Comparison of ENCODE assay signal across 8 cellular contexts in the genomic region with DNA sequence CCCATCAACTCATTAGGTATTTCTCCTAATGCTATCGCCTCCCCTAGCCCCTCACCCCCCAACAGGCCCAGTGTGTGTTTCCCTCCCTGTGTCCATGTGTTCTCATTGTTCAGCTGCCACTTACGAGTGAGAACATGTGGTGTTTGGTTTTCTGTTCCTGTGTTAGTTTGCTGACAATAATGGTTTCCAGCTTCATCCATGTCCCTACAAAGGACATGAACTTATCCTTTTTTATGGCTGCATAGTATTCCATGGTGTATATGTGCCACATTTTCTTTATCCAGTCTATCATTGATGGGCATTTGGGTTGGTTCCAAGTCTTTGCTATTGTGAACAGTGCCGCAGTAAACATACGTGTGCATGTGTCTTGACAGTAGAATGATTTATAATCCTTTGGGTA. TPM values are rescaled to one million over a fixed set of nuclear protein-coding genes. Genes with fewer than 3 reads are reported as not detected.
DNase-seq lines count a peak whose midpoint lies in the region; ATAC-seq, FAIRE-seq and TF ChIP-seq lines count a peak whose summit lies in the region.
"Not testable (repeated sequence)": the region's sequence is repeated elsewhere in the genome, so short reads cannot be mapped to it uniquely, and the experiment has no call there.

No MANE protein-coding gene starts in this region.

- H3K27ac Mint-ChIP-seq in CD8-positive, alpha-beta memory T cell, result peak overlapping the region in 7 of 8 donors; percentile 21 to 86 (median 54)
- H3K27ac Mint-ChIP-seq in T-helper 17 cell, result peak overlapping the region; percentile 94
- peak overlapping the region; percentile 90 for H3K27ac Mint-ChIP-seq in activated CD8-positive, alpha-beta memory T cell treated with anti-CD3 and anti-CD28 coated beads, Interleukin-2, amount 10 ng/mL, durations not matched to agents 7 days and 5 days
- peak overlapping the region; percentile 78 for H3K27ac Mint-ChIP-seq in activated naive CD8-positive, alpha-beta T cell
- H3K27ac Mint-ChIP-seq in neural crest cell (ENCODE audit: unreplicated experiment), result peak overlapping the region; percentile 16

- WGBS in A549 (ENCODE audit: missing lambda C conversion rate), result 94% methylated on average over 4 of the region's 4 CpGs
- WGBS in hepatocyte (ENCODE audit: low lambda C conversion rate, missing lambda C conversion rate), result 92% methylated on average over 4 of the region's 4 CpGs

- peaks cover 92% of the 10 kb centered on the region for H3K79me2 ChIP-seq in hepatocyte

- not testable (repeated sequence) for H3K4me2 ChIP-seq in A549
- peak overlapping the region; percentile 63 for H3K4me2 ChIP-seq in hepatocyte

- POLR2A ChIA-PET in A549 (lab: Yijun Ruan, JAX); CD8-positive, alpha-beta memory T cell (lab: Charles Lee): not testable (repeated sequence)

- H3K4me1 ChIP-seq in A549 (peaks cover 26% of the 10 kb centered on the region; the same call in 2 of the 3 replicates), hepatocyte (ENCODE audit: insufficient read depth) (peaks cover 54% of the 10 kb centered on the region)
- H3K4me1 ChIP-seq in CD8-positive, alpha-beta memory T cell (ENCODE audit: insufficient read depth, low read length), result peaks cover 17% of the 10 kb centered on the region

- not testable (repeated sequence) for H3K9me3 Mint-ChIP-seq in CD8-positive, alpha-beta memory T cell; activated CD8-positive, alpha-beta memory T cell treated with anti-CD3 and anti-CD28 coated beads, Interleukin-2, amount 10 ng/mL, durations not matched to agents 7 days and 5 days (ENCODE audit: low read depth); activated naive CD8-positive, alpha-beta T cell (ENCODE audit: low read depth); neural crest cell

- TF ChIP-seq CTCF in A549 (IDR thresholded peaks at IDR 0.05); HL-60 (IDR thresholded peaks at IDR 0.05; ENCODE audit: insufficient read depth, low read length); hepatocyte (IDR thresholded peaks at IDR 0.05; ENCODE audit: poor library complexity); neural crest cell (conservative IDR thresholded peaks at IDR 0.05): not testable (repeated sequence)

- H2AFZ ChIP-seq in hepatocyte, result not testable (repeated sequence)

- FAIRE-seq in A549 (lab: Jason Lieb, UNC), result not testable (repeated sequence)

- not testable (repeated sequence) for H3K27me3 ChIP-seq in CD8-positive, alpha-beta memory T cell (ENCODE audit: insufficient read depth, low read length, poor library complexity, severe bottlenecking); HL-60 (ENCODE audit: insufficient read depth, poor library complexity, severe bottlenecking); hepatocyte

- ATAC-seq in A549; T-helper 17 cell; activated CD8-positive, alpha-beta memory T cell treated with anti-CD3 and anti-CD28 coated beads, Interleukin-2, amount 10 ng/mL, durations not matched to agents 7 days and 5 days: not testable (repeated sequence)

- not testable (repeated sequence) for H3K36me3 Mint-ChIP-seq in CD8-positive, alpha-beta memory T cell; T-helper 17 cell (ENCODE audit: low read depth); neural crest cell (ENCODE audit: low read depth)
- H3K36me3 Mint-ChIP-seq in activated CD8-positive, alpha-beta memory T cell treated with anti-CD3 and anti-CD28 coated beads, Interleukin-2, amount 10 ng/mL, durations not matched to agents 7 days and 5 days, result peaks cover 16% of the 10 kb centered on the region
- H3K36me3 Mint-ChIP-seq in activated naive CD8-positive, alpha-beta T cell, result peaks cover 17% of the 10 kb centered on the region

- H3K4me1 Mint-ChIP-seq in CD8-positive, alpha-beta memory T cell, result peaks cover 31 to 50% (median 32%) of the 10 kb centered on the region in 3 donors
- H3K4me1 Mint-ChIP-seq in T-helper 17 cell (peaks cover 17% of the 10 kb centered on the region), neural crest cell (peaks cover 18% of the 10 kb centered on the region)
- H3K4me1 Mint-ChIP-seq in activated CD8-positive, alpha-beta memory T cell treated with anti-CD3 and anti-CD28 coated beads, Interleukin-2, amount 10 ng/mL, durations not matched to agents 7 days and 5 days, result peaks cover 47% of the 10 kb centered on the region
- H3K4me1 Mint-ChIP-seq in activated naive CD8-positive, alpha-beta T cell (ENCODE audit: low read depth), result peaks cover 72% of the 10 kb centered on the region

- H3K4me3 ChIP-seq in A549; CD8-positive, alpha-beta memory T cell (ENCODE audit: low read length); HL-60 (replicated peaks; ENCODE audit: insufficient read depth, low read length); hepatocyte: not testable (repeated sequence)

- H3K9me2 ChIP-seq in hepatocyte (replicated peaks; ENCODE audit: insufficient read depth), result not testable (repeated sequence)

- TF ChIP-seq RAD21 in A549 (conservative IDR thresholded peaks at IDR 0.05 in 1 of 2, IDR thresholded peaks at IDR 0.05 in 1 of 2), result not testable (repeated sequence)

- not testable (repeated sequence) for DNase-seq in A549 (ENCODE audit: low read depth in 1 of 2, low spot score in 1 of 2); CD8-positive, alpha-beta memory T cell; HL-60 (ENCODE audit: low read depth in 1 of 2, low spot score in 1 of 2); T-helper 17 cell; activated CD8-positive, alpha-beta memory T cell treated with anti-CD3 and anti-CD28 coated beads, Interleukin-2, amount 10 ng/mL, durations not matched to agents 7 days and 5 days; hepatocyte (ENCODE audit: low spot score); neural crest cell (ENCODE audit: low read depth, low spot score)

- TF ChIP-seq POLR2A in A549 (IDR thresholded peaks at IDR 0.05; ENCODE audit: low read length), result not testable (repeated sequence)

- not testable (repeated sequence) for H3K36me3 ChIP-seq in CD8-positive, alpha-beta memory T cell (ENCODE audit: insufficient read depth, low read length); hepatocyte (replicated peaks; ENCODE audit: insufficient read depth, low read depth)

- H4K20me1 ChIP-seq in hepatocyte (ENCODE audit: insufficient read depth, poor library complexity, severe bottlenecking), result not testable (repeated sequence)

- H3K4me3 Mint-ChIP-seq in CD8-positive, alpha-beta memory T cell, result peak overlapping the region; percentile 21 to 84 (median 61)
- H3K4me3 Mint-ChIP-seq in T-helper 17 cell, neural crest cell: not testable (repeated sequence)
- peak overlapping the region; percentile 39 for H3K4me3 Mint-ChIP-seq in activated CD8-positive, alpha-beta memory T cell treated with anti-CD3 and anti-CD28 coated beads, Interleukin-2, amount 10 ng/mL, durations not matched to agents 7 days and 5 days
- peak overlapping the region; percentile 57 for H3K4me3 Mint-ChIP-seq in activated naive CD8-positive, alpha-beta T cell

- TF ChIP-seq EP300 in A549 (IDR thresholded peaks at IDR 0.05), result not testable (repeated sequence)

- H3K27me3 Mint-ChIP-seq in CD8-positive, alpha-beta memory T cell; T-helper 17 cell; activated CD8-positive, alpha-beta memory T cell treated with anti-CD3 and anti-CD28 coated beads, Interleukin-2, amount 10 ng/mL, durations not matched to agents 7 days and 5 days; activated naive CD8-positive, alpha-beta T cell; neural crest cell (ENCODE audit: low read depth): not testable (repeated sequence)

- H3K9me3 ChIP-seq in A549; CD8-positive, alpha-beta memory T cell (ENCODE audit: low read length); T-helper 17 cell (ENCODE audit: control insufficient read depth, low read length, poor library complexity, severe bottlenecking); hepatocyte (ENCODE audit: low read depth): not testable (repeated sequence)

- H3K27ac ChIP-seq in A549; CD8-positive, alpha-beta memory T cell (ENCODE audit: low read depth, low read length): not testable (repeated sequence)
- H3K27ac ChIP-seq in HL-60 (replicated peaks), result peak overlapping the region; percentile 89
- H3K27ac ChIP-seq in hepatocyte, result peak overlapping the region; percentile 69

- CTCF ChIA-PET in A549 (lab: Yijun Ruan, JAX); CD8-positive, alpha-beta memory T cell (lab: Charles Lee); activated CD8-positive, alpha-beta memory T cell treated with anti-CD3 and anti-CD28 coated beads, Interleukin-2, amount 10 ng/mL, durations not matched to agents 7 days and 5 days (lab: Charles Lee): not testable (repeated sequence)

TF ChIP-seq in A549, 52 proteins besides CTCF, POLR2A, EP300 and RAD21:
- TF ChIP-seq KDM1A (IDR thresholded peaks at IDR 0.05; ENCODE audit: low read depth), result 0 out of 2 replicates have a peak, but pooled peaks have one; percentile 20

RNA-seq across cellular contexts. Expression of gene CERS6, which starts 35.7 kb away (rescaled TPM):
- 16.9 and 19.0 TPM in 2 replicates for polyA plus RNA-seq in A549 (2011; rRNA removed)
- 2.9 and 3.7 TPM in 2 replicates for polyA plus RNA-seq in A549 (2012; cell fraction: cytosol; rRNA removed)
- polyA plus RNA-seq in A549 (2012; cell fraction: nucleus; rRNA removed), result 1.7 and 3.2 TPM in 2 replicates
- 10.9 to 12.0 TPM (median 11.6 TPM) in 3 replicates for polyA plus RNA-seq in A549 (2017; fragmentation: RNase III; extraction: RNeasy Plus Mini Kit Qiagen cat#74134 plus additional on column Dnase treatment)
- 12.8 and 13.0 TPM in 2 replicates for polyA minus RNA-seq in A549 (2011; rRNA and poly(A)+ RNA removed)
- total RNA-seq in CD8-positive, alpha-beta memory T cell, result 1 to 10 TPM; 7.7 to 7.8 TPM
- 3.6 TPM for polyA plus RNA-seq in CD8-positive, alpha-beta memory T cell
- total RNA-seq in T-helper 17 cell, result 1 to 10 TPM; 8.2 to 8.4 TPM
- total RNA-seq in activated CD8-positive, alpha-beta memory T cell treated with anti-CD3 and anti-CD28 coated beads, Interleukin-2, amount 10 ng/mL, durations not matched to agents 7 days and 5 days, result 10 to 100 TPM in 1 of 2 experiments, 1 to 10 TPM in 1; 5.0 to 12.7 TPM
- total RNA-seq in hepatocyte, result 97.9 and 99.1 TPM in 2 replicates
- 32.7 and 40.9 TPM in 2 replicates for polyA plus RNA-seq in hepatocyte
- 27.2 and 27.4 TPM in 2 replicates for total RNA-seq in neural crest cell

Comparison
In these comparisons a context has a peak if more than half of its experiments do, and no peak if none do; other contexts are left out.
1. H3K27ac Mint-ChIP-seq: peak in every context shown above with its lines; median percentile 94 in T-helper 17 cell; 90 in activated CD8-positive, alpha-beta memory T cell treated with anti-CD3 and anti-CD28 coated beads, Interleukin-2, amount 10 ng/mL, durations not matched to agents 7 days and 5 days; 78 in activated naive CD8-positive, alpha-beta T cell; 54 in CD8-positive, alpha-beta memory T cell; 16 in neural crest cell.